ENCODE assay signal across 1 cellular context in genomic region chr1:65429078-65429477, GRCh38.
TF ChIP-seq lines count a peak whose summit lies in the region.

No MANE protein-coding gene starts in this region.

TF ChIP-seq in HepG2, 621 proteins besides CTCF, POLR2A, EP300 and RAD21:
- TF ChIP-seq E2F2 (CRISPR knock-in tag; IDR thresholded peaks at IDR 0.05; ENCODE audit: borderline replicate concordance) (no peak), ZNF513 (CRISPR knock-in tag; conservative IDR thresholded peaks at IDR 0.05) (no peak), FOXJ3 (CRISPR knock-in tag; IDR thresholded peaks at IDR 0.05; ENCODE audit: borderline replicate concordance) (no peak), MXD1 (CRISPR knock-in tag; IDR thresholded peaks at IDR 0.05) (no peak), NR3C1 (CRISPR knock-in tag; IDR thresholded peaks at IDR 0.05) (no peak), ZNF367 (CRISPR knock-in tag; IDR thresholded peaks at IDR 0.05; ENCODE audit: borderline replicate concordance) (no peak), FOSL1 (CRISPR knock-in tag; IDR thresholded peaks at IDR 0.05; ENCODE audit: borderline replicate concordance) (no peak), SALL2 (CRISPR knock-in tag; IDR thresholded peaks at IDR 0.05) (no peak), GATAD2A (CRISPR knock-in tag; IDR thresholded peaks at IDR 0.05) (no peak), NFRKB (IDR thresholded peaks at IDR 0.05) (no peak), UBTF (CRISPR knock-in tag; IDR thresholded peaks at IDR 0.05) (no peak), ZMYM4 (CRISPR knock-in tag; IDR thresholded peaks at IDR 0.05) (no peak), ZNF142 (CRISPR knock-in tag; IDR thresholded peaks at IDR 0.05) (no peak), NFE2L2 (IDR thresholded peaks at IDR 0.05; ENCODE audit: low read length) (no peak), HOXA7 (CRISPR knock-in tag; IDR thresholded peaks at IDR 0.05) (no peak), NFKB2 (CRISPR knock-in tag; IDR thresholded peaks at IDR 0.05; ENCODE audit: borderline replicate concordance) (no peak), RBM22 (optimal IDR thresholded peaks at IDR 0.05; ENCODE audit: low read length) (no peak), IRF2 (CRISPR knock-in tag; IDR thresholded peaks at IDR 0.05) (no peak)
